ENCODE assay signal across 15 cellular contexts in the genomic region with DNA sequence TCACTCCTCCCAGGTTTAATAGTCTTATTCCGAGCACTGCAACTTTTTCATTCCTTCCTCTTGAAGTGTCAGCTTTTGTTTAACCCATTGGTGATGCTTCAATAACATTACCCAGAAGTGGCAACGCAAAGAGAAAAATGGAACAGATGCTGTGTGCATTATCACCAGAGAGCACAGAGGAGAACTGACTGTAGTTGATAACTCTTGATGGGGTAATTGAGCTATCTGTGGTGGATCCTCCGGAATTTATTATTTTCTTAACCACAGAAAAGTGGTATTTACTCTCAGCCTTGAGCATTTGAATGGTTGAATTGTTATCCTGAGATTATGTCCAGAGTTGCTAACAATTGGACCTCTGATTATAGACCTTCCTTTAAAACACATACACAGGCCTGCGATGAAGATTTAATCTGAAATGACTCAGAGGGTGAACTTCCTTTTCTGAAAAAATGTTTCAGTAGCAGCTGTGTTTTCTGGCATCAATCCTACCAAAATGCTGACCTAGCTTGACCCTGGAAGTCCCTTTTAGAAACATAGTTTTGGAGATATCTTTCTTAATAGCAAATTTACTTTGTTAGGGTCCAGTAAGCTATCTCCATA.
DNase-seq lines count a peak whose midpoint lies in the region; ATAC-seq and TF ChIP-seq lines count a peak whose summit lies in the region.
"Had no signal": no experiment of that assay in that cellular context is flagged by ENCODE, and none has a peak within 500 bp of the region (broad histone marks: within the 10 kb centered on the region; RNA-seq: fewer than 3 reads in every experiment).

No MANE protein-coding gene starts in this region.

- TF ChIP-seq CTCF in smooth muscle cell (IDR thresholded peaks at IDR 0.05; ENCODE audit: borderline replicate concordance, insufficient read depth, poor library complexity, severe bottlenecking): no peak

- ATAC-seq in left cardiac atrium: peak; percentile 55 to 90
- ATAC-seq: activated CD8-positive, alpha-beta T cell treated with anti-CD3 and anti-CD28 coated beads, Interleukin-2, amount 10 ng/mL, durations not matched to agents 7 days and 5 days had no signal

- no peaks in the 10 kb centered on the region for H3K79me2 ChIP-seq in smooth muscle cell (ENCODE audit: low read depth)

- intact Hi-C loops in left cardiac atrium (cut with DNase I): no loop called here

- H3K9ac ChIP-seq in smooth muscle cell (ENCODE audit: low read depth): no peak overlapping the region

- H3K27ac ChIP-seq in smooth muscle cell (ENCODE audit: low read depth): peak overlapping the region; percentile 21
- H3K27ac ChIP-seq: 22Rv1 had no signal

- peaks cover 6% of the 10 kb centered on the region for H3K4me1 ChIP-seq in smooth muscle cell (ENCODE audit: low read depth)

- H3K4me3 ChIP-seq in smooth muscle cell: no peak overlapping the region

- DNase-seq in DMS 273 (lab: John Stamatoyannopoulos, UW; ENCODE audit: unreplicated experiment): peak; percentile 2
- no peak for DNase-seq in DMS 273 treated with DMSO at 0.1 percent for 48 hours (lab: John Stamatoyannopoulos, UW)
- DNase-seq in astrocyte of the hippocampus (ENCODE audit: low read depth, low spot score): peak; percentile 42
- no peak for DNase-seq in left cardiac atrium
- DNase-seq in smooth muscle cell (lab: John Stamatoyannopoulos, UW; ENCODE audit: unreplicated experiment): no peak
- DNase-seq in activated gamma-delta T cell treated with Interleukin-2 at 50 U/mL for 16 hours: no peak
- DNase-seq in superior temporal gyrus (ENCODE audit: extremely low spot score): no peak
- no peak for DNase-seq in NCI-H82 (lab: John Stamatoyannopoulos, UW)
- DNase-seq: activated CD8-positive, alpha-beta T cell treated with anti-CD3 and anti-CD28 coated beads, Interleukin-2, amount 10 ng/mL, durations not matched to agents 7 days and 5 days; activated naive CD4-positive, alpha-beta T cell treated with anti-CD3 and anti-CD28 coated beads for 36 hours; effector CD4-positive, alpha-beta T cell; NCI-H1092; stimulated activated naive CD4-positive, alpha-beta T cell treated with Interleukin-2 at 50 U/mL for 16 hours; T-helper 1 cell had no signal

- H2AFZ ChIP-seq in smooth muscle cell (ENCODE audit: low read depth): peak overlapping the region; percentile 32

- H3K9me3 ChIP-seq in smooth muscle cell (replicated peaks; ENCODE audit: low read depth): no peaks in the 10 kb centered on the region

- peak overlapping the region; percentile 63 for H3K4me2 ChIP-seq in smooth muscle cell

- H3K27me3 ChIP-seq in smooth muscle cell (ENCODE audit: low read depth): no peaks in the 10 kb centered on the region

- WGBS in smooth muscle cell (ENCODE audit: low lambda C conversion rate): 16% methylated on average over 4 of the region's 4 CpGs

- H3F3A ChIP-seq in smooth muscle cell (ENCODE audit: low read depth): no peaks in the 10 kb centered on the region

- H3K36me3 ChIP-seq in smooth muscle cell (ENCODE audit: low read depth): no peaks in the 10 kb centered on the region

- no peaks in the 10 kb centered on the region for H4K20me1 ChIP-seq in smooth muscle cell (ENCODE audit: low read depth)

Comparison
In these comparisons a context has a peak if more than half of its experiments do, and no peak if none do; other contexts are left out.
1. DNase-seq: peak in DMS 273 (single experiment) and astrocyte of the hippocampus (single experiment); none in DMS 273 treated with DMSO at 0.1 percent for 48 hours (single experiment), left cardiac atrium (single experiment), smooth muscle cell (single experiment), activated gamma-delta T cell treated with Interleukin-2 at 50 U/mL for 16 hours (single experiment), superior temporal gyrus (single experiment) and NCI-H82 (single experiment).